Comparison of ENCODE assay signal across 8 cellular contexts in the genomic region with DNA sequence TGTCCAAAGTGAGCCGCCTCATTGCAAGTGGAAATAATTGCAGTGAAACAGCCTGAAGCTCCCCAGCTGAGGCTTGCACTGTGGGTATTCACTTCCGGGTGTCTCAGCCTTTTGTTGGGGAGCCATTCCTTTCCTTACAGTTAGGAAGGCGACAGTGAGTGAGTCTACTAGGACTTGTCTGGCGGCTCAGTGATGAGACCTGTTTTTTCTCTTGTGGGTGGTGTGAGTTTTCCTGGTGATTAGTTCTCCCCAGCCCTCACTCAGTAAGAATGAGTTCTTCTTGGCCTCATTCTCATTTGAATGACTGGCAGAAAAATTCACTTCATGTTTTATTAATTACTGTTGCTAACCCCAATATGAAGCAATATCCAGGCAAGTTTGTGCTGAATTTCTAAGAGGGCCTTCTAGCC. TPM values are rescaled to one million over a fixed set of nuclear protein-coding genes. Genes with fewer than 3 reads are reported as not detected.
DNase-seq lines count a peak whose midpoint lies in the region; ATAC-seq and TF ChIP-seq lines count a peak whose summit lies in the region.

No MANE protein-coding gene starts in this region.

- H3K27me3 ChIP-seq in left ventricle myocardium inferior (ENCODE audit: low read depth) (no peaks in the 10 kb centered on the region), transverse colon (no peaks in the 10 kb centered on the region)

- DNase-seq in left ventricle myocardium inferior: no peak
- no peak for DNase-seq in cardiac septum (ENCODE audit: low spot score)
- DNase-seq in activated CD4-positive, alpha-beta T cell treated with anti-CD3 and anti-CD28 coated beads for 48 hours: peak; percentile 54
- DNase-seq in fibroblast of pulmonary artery (ENCODE audit: low read depth): no peak
- DNase-seq in transverse colon: no peak
- no peak for DNase-seq in NCI-H510A treated with DMSO at 0.1 percent for 48 hours (lab: John Stamatoyannopoulos, UW)

- TF ChIP-seq EP300 in transverse colon (IDR thresholded peaks at IDR 0.05; ENCODE audit: low read depth): no peak

- WGBS in transverse colon (ENCODE audit: low coverage in 1 of 2), 2 donors: 71 to 76% methylated on average over 1 to 4 of the region's 4 CpGs

- intact Hi-C loops in left ventricle myocardium inferior (cut with micrococcal nuclease): no loop called here
- intact Hi-C loops in cardiac septum (cut with DNase I): no loop called here
- intact Hi-C loops in transverse colon (cut with DNase I; ENCODE audit: low total_unique reads): no loop called here

- no peak for TF ChIP-seq POLR2A in transverse colon (IDR thresholded peaks at IDR 0.05)

- H3K27ac ChIP-seq in left ventricle myocardium inferior (replicated peaks) (peak overlapping the region; percentile 93), transverse colon (peak overlapping the region; percentile 92 to 96 (median 94))

- no peak for TF ChIP-seq CTCF in left ventricle myocardium inferior (IDR thresholded peaks at IDR 0.05; ENCODE audit: borderline replicate concordance)
- no peak for TF ChIP-seq CTCF in fibroblast of pulmonary artery (IDR thresholded peaks at IDR 0.05; ENCODE audit: low read length, missing control alignments)
- TF ChIP-seq CTCF in transverse colon (IDR thresholded peaks at IDR 0.05): no peak

- in situ Hi-C loops in transverse colon (cut with MboI; ENCODE audit: low pct_ligation_motif_present in 1 of 4, low pct_unique_long_range_greater_than_20kb in 1 of 4, low sequenced_read_pairs in 3 of 4): no loop called here

- peaks cover 42% of the 10 kb centered on the region for H3K4me1 ChIP-seq in left ventricle myocardium inferior
- peaks cover 6 to 29% (median 22%) of the 10 kb centered on the region in 4 donors for H3K4me1 ChIP-seq in transverse colon

- ATAC-seq in HG02798 (IDR thresholded peaks at IDR 0.05; ENCODE audit: poor library complexity, unreplicated experiment) (no peak), GM21619 (IDR thresholded peaks at IDR 0.05; ENCODE audit: unreplicated experiment) (no peak)

- H3K36me3 ChIP-seq in left ventricle myocardium inferior (peaks cover 40% of the 10 kb centered on the region), transverse colon (peaks cover 0 to 20% (median 10%) of the 10 kb centered on the region in 4 donors)

- no peaks in the 10 kb centered on the region for H3K9me3 ChIP-seq in left ventricle myocardium inferior (replicated peaks)
- H3K9me3 ChIP-seq in transverse colon: no peaks in the 10 kb centered on the region

- H3K4me3 ChIP-seq in left ventricle myocardium inferior (peak overlapping the region; percentile 95), fibroblast of pulmonary artery (replicated peaks; ENCODE audit: low read depth, low read length) (peak overlapping the region; percentile 94), transverse colon (peak overlapping the region in 1 of 4 donors; percentile 85)

RNA-seq across cellular contexts. Expression of a gene that starts 2.6 kb away (rescaled TPM):
- 233 TPM for total RNA-seq in left ventricle myocardium inferior
- total RNA-seq in cardiac septum: 331 TPM
- total RNA-seq in transverse colon: 100 to 1,000 TPM in 3 of 4 donors, 10 to 100 TPM in 1; 94.5 to 216 (median 124) TPM

RNA-seq across cellular contexts. Expression of a gene that starts 17.2 kb away (rescaled TPM):
- 14.9 TPM for total RNA-seq in left ventricle myocardium inferior
- total RNA-seq in cardiac septum: 15.8 TPM
- 100 to 1,000 TPM in 1 of 4 donors, 10 to 100 TPM in 2, 1 to 10 TPM in 1; 2.6 to 315 (median 26.1) TPM for total RNA-seq in transverse colon

RNA-seq across cellular contexts. Expression of a gene that starts 17.4 kb away (rescaled TPM):
- total RNA-seq in left ventricle myocardium inferior (17.8 TPM), cardiac septum (25.5 TPM), transverse colon (10 to 100 TPM; 10.8 to 36.2 (median 32.7) TPM)

RNA-seq across cellular contexts. Expression of a gene that starts 27.4 kb away (rescaled TPM):
- total RNA-seq in left ventricle myocardium inferior (15.2 TPM), cardiac septum (23.5 TPM), transverse colon (10 to 100 TPM in 3 of 4 donors, 1 to 10 TPM in 1; 5.7 to 14.0 (median 11.5) TPM)
